22 cellular contexts compared by ENCODE assay signal in genomic region chr1:246954126-246954525, GRCh38. TPM values are rescaled to one million over a fixed set of nuclear protein-coding genes. Genes with fewer than 3 reads are reported as not detected.
A peak's percentile ranks its signal among the peaks of the same experiment; 100 is the strongest.
DNase-seq lines count a peak whose midpoint lies in the region; ATAC-seq and TF ChIP-seq lines count a peak whose summit lies in the region.
"Had no signal": no experiment of that assay in that cellular context is flagged by ENCODE, and none has a peak within 500 bp of the region (broad histone marks: within the 10 kb centered on the region; RNA-seq: fewer than 3 reads in every experiment).

No MANE protein-coding gene starts in this region.

- H4K8ac ChIP-seq in trophoblast cell (ENCODE audit: low read depth, low read length) = no peak overlapping the region

- no peak overlapping the region for H3K4me2 ChIP-seq in trophoblast cell (ENCODE audit: low read length)
- H3K4me2 ChIP-seq: BLaER1, PC-9 had no signal

- no peak overlapping the region for H2AFZ ChIP-seq in trophoblast cell (ENCODE audit: insufficient read depth, low read length, poor library complexity)
- H2AFZ ChIP-seq: GM23248, PC-9 had no signal

- ATAC-seq in left cardiac atrium (peak; percentile 58 to 67), left ventricle myocardium superior (peak; percentile 76)
- ATAC-seq: K562 had no signal

- H3K27me3 ChIP-seq in trophoblast cell (ENCODE audit: insufficient read depth, low read length) = no peaks in the 10 kb centered on the region
- H3K27me3 ChIP-seq in tibial artery = no peaks in the 10 kb centered on the region
- H3K27me3 ChIP-seq: BLaER1, MG63 had no signal

- peak overlapping the region; percentile 90 for H3K23ac ChIP-seq in trophoblast cell (ENCODE audit: low read length)

- no peak overlapping the region for H3K4me3 ChIP-seq in trophoblast cell (ENCODE audit: low read depth, low read length)
- no peak overlapping the region for H3K4me3 ChIP-seq in tibial artery
- H3K4me3 ChIP-seq: BLaER1, GM23248, K562, MG63, PC-9 had no signal

- H2AK5ac ChIP-seq in trophoblast cell (ENCODE audit: low read length) = no peak overlapping the region

- no peaks in the 10 kb centered on the region for H3K4me1 Mint-ChIP-seq in activated naive CD4-positive, alpha-beta T cell treated with anti-CD3 and anti-CD28 coated beads, Interleukin-2, amount 10 ng/mL, durations not matched to agents 7 days and 5 days

- no peak overlapping the region for H3K27ac Mint-ChIP-seq in activated naive CD4-positive, alpha-beta T cell treated with anti-CD3 and anti-CD28 coated beads, Interleukin-2, amount 10 ng/mL, durations not matched to agents 7 days and 5 days
- H3K27ac Mint-ChIP-seq: CD4-positive, alpha-beta T cell had no signal

- H4K91ac ChIP-seq in trophoblast cell (ENCODE audit: low read depth, low read length) = no peak overlapping the region

- no peaks in the 10 kb centered on the region for H3K79me1 ChIP-seq in trophoblast cell (ENCODE audit: low read length)

- no peaks in the 10 kb centered on the region for H3K36me3 Mint-ChIP-seq in activated naive CD4-positive, alpha-beta T cell treated with anti-CD3 and anti-CD28 coated beads, Interleukin-2, amount 10 ng/mL, durations not matched to agents 7 days and 5 days

- H3K36me3 ChIP-seq in trophoblast cell (ENCODE audit: control insufficient read depth in 1 of 2, insufficient read depth in 2 of 2, low read length in 2 of 2) (peaks cover 3% of the 10 kb centered on the region in 2 experiments), tibial artery (no peaks in the 10 kb centered on the region)

- intact Hi-C loops in left cardiac atrium (cut with DNase I) = loop anchor here in 1 of 2 donors (10.0 kb wide), 1 partner anchor 49 kb away; no protein-coding TSS in a partner anchor
- intact Hi-C loops in cardiac septum (cut with DNase I) = no loop called here
- intact Hi-C loops in left ventricle myocardium superior (cut with micrococcal nuclease) = no loop called here
- intact Hi-C loops in tibial artery (cut with DNase I; ENCODE audit: low total_unique reads) = no loop called here
- intact Hi-C loops in posterior vena cava (cut with DNase I) = no loop called here

- H3K4me1 ChIP-seq in trophoblast cell (ENCODE audit: control insufficient read depth in 1 of 2, insufficient read depth in 2 of 2, low read length in 2 of 2) (no peaks in the 10 kb centered on the region), tibial artery (peaks cover 0 to 23% (median 6%) of the 10 kb centered on the region in 4 donors)

- no peak for TF ChIP-seq CTCF in tibial artery (IDR thresholded peaks at IDR 0.05)

- CTCF ChIA-PET in activated naive CD4-positive, alpha-beta T cell treated with anti-CD3 and anti-CD28 coated beads, Interleukin-2, amount 10 ng/mL, durations not matched to agents 7 days and 5 days (lab: Charles Lee) = interaction anchor here (2.1 kb wide), 1 partner anchor 17 kb away, joined by 5 read pairs; no protein-coding TSS in a partner anchor

- H3K18ac ChIP-seq in trophoblast cell (ENCODE audit: low read length) = no peak overlapping the region

- H2BK5ac ChIP-seq in trophoblast cell (ENCODE audit: low read depth, low read length, poor library complexity) = no peak overlapping the region

- no CpG with 5 or more reads among the region's 4 CpGs for WGBS in trophoblast cell (ENCODE audit: extremely low coverage, insufficient coverage, insufficient read length)

- no peaks in the 10 kb centered on the region for H3K9me3 ChIP-seq in trophoblast cell (ENCODE audit: insufficient read depth, low read depth, low read length)
- no peaks in the 10 kb centered on the region for H3K9me3 ChIP-seq in tibial artery
- H3K9me3 ChIP-seq: MG63 had no signal

- peaks cover 2% of the 10 kb centered on the region for H3K9me3 Mint-ChIP-seq in activated naive CD4-positive, alpha-beta T cell treated with anti-CD3 and anti-CD28 coated beads, Interleukin-2, amount 10 ng/mL, durations not matched to agents 7 days and 5 days
- H3K9me3 Mint-ChIP-seq: CD4-positive, alpha-beta T cell had no signal

- H3K4me3 Mint-ChIP-seq in activated naive CD4-positive, alpha-beta T cell treated with anti-CD3 and anti-CD28 coated beads, Interleukin-2, amount 10 ng/mL, durations not matched to agents 7 days and 5 days = no peak overlapping the region
- H3K4me3 Mint-ChIP-seq: CD4-positive, alpha-beta T cell had no signal

- H3K4ac ChIP-seq in trophoblast cell (ENCODE audit: low read depth, low read length) = no peak overlapping the region

- H3K27ac ChIP-seq in trophoblast cell (ENCODE audit: low read depth, low read length) (no peak overlapping the region), tibial artery (peak overlapping the region in 1 of 2 donors; percentile 57)
- H3K27ac ChIP-seq: BLaER1, GM23248, PC-9 had no signal

- no peak overlapping the region for H2BK12ac ChIP-seq in trophoblast cell (ENCODE audit: low read length)

- no peak overlapping the region for H3K14ac ChIP-seq in trophoblast cell (ENCODE audit: low read length)

- no peaks in the 10 kb centered on the region for H3K27me3 Mint-ChIP-seq in activated naive CD4-positive, alpha-beta T cell treated with anti-CD3 and anti-CD28 coated beads, Interleukin-2, amount 10 ng/mL, durations not matched to agents 7 days and 5 days
- H3K27me3 Mint-ChIP-seq: CD4-positive, alpha-beta T cell had no signal

- H3K79me2 ChIP-seq in trophoblast cell (ENCODE audit: control insufficient read depth, insufficient read depth, low read length, poor library complexity) = no peaks in the 10 kb centered on the region

- H2BK120ac ChIP-seq in trophoblast cell (ENCODE audit: insufficient read depth, low read length, poor library complexity) = no peak overlapping the region

- H3K9ac ChIP-seq in trophoblast cell (ENCODE audit: low read length) = no peak overlapping the region
- H3K9ac ChIP-seq: BLaER1, GM23248 had no signal

- H4K12ac ChIP-seq in trophoblast cell (ENCODE audit: low read depth, low read length) = no peak overlapping the region

- DNase-seq in left cardiac atrium = no peak
- no peak for DNase-seq in cardiac septum (ENCODE audit: low spot score)
- DNase-seq in left ventricle myocardium superior = no peak
- DNase-seq in trophoblast cell = no peak
- DNase-seq in tibial artery = peak; percentile 38 to 72
- no peak for DNase-seq in posterior vena cava (ENCODE audit: low spot score)
- DNase-seq in CD1c-positive myeloid dendritic cell (ENCODE audit: extremely low spot score) = no peak
- no peak for DNase-seq in activated naive CD4-positive, alpha-beta T cell treated with anti-CD3 and anti-CD28 coated beads, Interleukin-2, amount 10 ng/mL, durations not matched to agents 7 days and 5 days
- DNase-seq: CD4-positive, alpha-beta T cell; DMS53; GM23248; H7; MG63; NCI-H1105 treated with DMSO at 0.1 percent for 48 hours; NCI-H2029; NCI-H446; NCI-H524 treated with DMSO at 0.1 percent for 48 hours; NCI-H774; PC-9; SHP77 had no signal

RNA-seq across cellular contexts. Expression of gene AHCTF1, which starts 22.4 kb away (rescaled TPM):
- total RNA-seq in left cardiac atrium (10 to 100 TPM; 20.0 to 23.6 TPM), cardiac septum (15.3 TPM), left ventricle myocardium superior (21.9 TPM), posterior vena cava (10 to 100 TPM; 22.6 to 33.4 TPM)
- polyA plus RNA-seq in trophoblast cell (2013) = 29.1 and 29.5 TPM in 2 replicates

RNA-seq across cellular contexts. Expression of gene ZNF695, which starts 53.7 kb away (rescaled TPM):
- total RNA-seq in left cardiac atrium (under 1 TPM; 0.12 to 0.26 TPM), cardiac septum (not detected), left ventricle myocardium superior (not detected), posterior vena cava (under 1 TPM in 1 of 2 donors, not detected in 1; 0.23 TPM)
- polyA plus RNA-seq in trophoblast cell (2013) = 6.1 and 6.9 TPM in 2 replicates
- total RNA-seq: CD4-positive, alpha-beta T cell had no signal

Comparison
In these comparisons a context has a peak if more than half of its experiments do, and no peak if none do; other contexts are left out.
1. DNase-seq: peak in tibial artery (2 of 2); none in left cardiac atrium (single experiment), cardiac septum (single experiment), left ventricle myocardium superior (single experiment), trophoblast cell (0 of 2), posterior vena cava (single experiment), CD1c-positive myeloid dendritic cell (single experiment) and activated naive CD4-positive, alpha-beta T cell treated with anti-CD3 and anti-CD28 coated beads, Interleukin-2, amount 10 ng/mL, durations not matched to agents 7 days and 5 days (single experiment).